In the genomic region with DNA sequence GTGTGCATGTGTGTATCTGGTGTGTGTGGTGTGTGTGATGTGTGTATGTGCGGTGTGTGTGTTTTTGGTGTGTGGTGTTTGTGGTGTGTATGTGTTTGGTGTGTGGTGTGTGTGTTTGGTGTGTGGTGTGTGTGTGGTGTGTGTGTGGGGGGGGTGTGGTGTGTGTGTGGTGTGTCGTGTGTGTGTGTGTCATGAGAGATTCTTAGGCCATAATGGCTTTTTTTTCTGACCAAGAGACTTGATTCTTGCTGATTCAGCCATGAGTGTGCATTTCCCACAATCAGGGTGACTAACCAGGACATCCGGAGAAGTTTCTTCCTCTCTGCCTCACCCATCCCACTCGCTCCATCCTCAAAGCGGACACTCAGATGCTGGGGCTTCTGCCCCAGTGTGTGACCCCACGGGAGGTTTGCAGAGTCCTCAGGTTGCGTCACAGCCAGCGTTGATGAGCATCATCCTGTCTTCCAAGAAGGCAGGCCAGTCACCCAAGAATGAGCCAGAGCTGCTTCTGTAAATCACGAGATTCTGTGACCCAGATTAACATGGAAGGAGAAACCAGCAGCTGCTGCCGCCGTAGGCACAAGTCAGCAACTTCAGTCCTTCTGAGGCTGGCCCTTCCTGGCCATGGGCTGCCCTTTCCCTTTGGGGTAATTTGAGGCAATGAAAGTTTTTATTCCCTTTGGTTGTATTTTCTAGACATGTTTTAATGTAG, we compare ENCODE assay signal across 8 cellular contexts. TPM values are rescaled to one million over a fixed set of nuclear protein-coding genes. Genes with fewer than 3 reads are reported as not detected.
DNase-seq lines count a peak whose midpoint lies in the region; ATAC-seq and TF ChIP-seq lines count a peak whose summit lies in the region.

No MANE protein-coding gene starts in this region.

- H4K20me1 ChIP-seq in neural progenitor cell (ENCODE audit: low read depth) = no peaks in the 10 kb centered on the region

- H3K27me3 ChIP-seq in neural progenitor cell = no peaks in the 10 kb centered on the region

- H3K27me3 Mint-ChIP-seq in activated CD4-positive, alpha-beta T cell treated with anti-CD3 and anti-CD28 coated beads, Interleukin-2, amount 10 ng/mL, durations not matched to agents 7 days and 5 days = peaks cover 6% of the 10 kb centered on the region
- H3K27me3 Mint-ChIP-seq in neural progenitor cell (ENCODE audit: insufficient read depth, low read depth) = peaks cover 4% of the 10 kb centered on the region

- peak; percentile 1 for TF ChIP-seq CTCF in fibroblast of pulmonary artery (IDR thresholded peaks at IDR 0.05; ENCODE audit: low read length, missing control alignments)
- no peak for TF ChIP-seq CTCF in neural progenitor cell (IDR thresholded peaks at IDR 0.05)

- H3K36me3 ChIP-seq in neural progenitor cell = no peaks in the 10 kb centered on the region

- no peak overlapping the region for H2AFZ ChIP-seq in neural progenitor cell (replicated peaks)

- DNase-seq in SKM-1 treated with dmso at 0.1 percent for 144 hours (lab: John Stamatoyannopoulos, UW; ENCODE audit: unreplicated experiment) = peak; percentile 11
- no peak for DNase-seq in SKM-1 (lab: John Stamatoyannopoulos, UW; ENCODE audit: unreplicated experiment)
- DNase-seq in activated CD4-positive, alpha-beta T cell treated with anti-CD3 and anti-CD28 coated beads, Interleukin-2, amount 10 ng/mL, durations not matched to agents 7 days and 5 days = peak; percentile 19
- DNase-seq in fibroblast of pulmonary artery (ENCODE audit: low read depth) = peak; percentile 99
- DNase-seq in neural progenitor cell (ENCODE audit: low spot score) = no peak
- DNase-seq in ureter (ENCODE audit: low spot score) = peak; percentile 86

- peaks cover 2% of the 10 kb centered on the region for H3K36me3 Mint-ChIP-seq in activated CD4-positive, alpha-beta T cell treated with anti-CD3 and anti-CD28 coated beads, Interleukin-2, amount 10 ng/mL, durations not matched to agents 7 days and 5 days (ENCODE audit: low read depth)
- H3K36me3 Mint-ChIP-seq in neural progenitor cell = peaks cover 6% of the 10 kb centered on the region

- no peak overlapping the region for H3K4me2 ChIP-seq in neural progenitor cell

- no peaks in the 10 kb centered on the region for H3K4me1 ChIP-seq in neural progenitor cell

- POLR2A ChIA-PET in activated CD4-positive, alpha-beta T cell treated with anti-CD3 and anti-CD28 coated beads, Interleukin-2, amount 10 ng/mL, durations not matched to agents 7 days and 5 days (lab: Charles Lee) = no interaction called here

- no peak overlapping the region for H3K27ac Mint-ChIP-seq in activated CD4-positive, alpha-beta T cell treated with anti-CD3 and anti-CD28 coated beads, Interleukin-2, amount 10 ng/mL, durations not matched to agents 7 days and 5 days
- no peak overlapping the region for H3K27ac Mint-ChIP-seq in neural progenitor cell

- H3K4me3 ChIP-seq in fibroblast of pulmonary artery (replicated peaks; ENCODE audit: low read depth, low read length) (peak overlapping the region; percentile 30), neural progenitor cell (no peak overlapping the region)

- no peaks in the 10 kb centered on the region for H3F3A ChIP-seq in neural progenitor cell (ENCODE audit: low read depth)

- no peaks in the 10 kb centered on the region for H3K79me2 ChIP-seq in neural progenitor cell (ENCODE audit: low read depth)

- peaks cover 54% of the 10 kb centered on the region for H3K4me1 Mint-ChIP-seq in activated CD4-positive, alpha-beta T cell treated with anti-CD3 and anti-CD28 coated beads, Interleukin-2, amount 10 ng/mL, durations not matched to agents 7 days and 5 days
- peaks cover 17% of the 10 kb centered on the region for H3K4me1 Mint-ChIP-seq in neural progenitor cell

- ATAC-seq in GM21619 (IDR thresholded peaks at IDR 0.05; ENCODE audit: unreplicated experiment) = no peak
- ATAC-seq in GM19324 (IDR thresholded peaks at IDR 0.05; ENCODE audit: low FRiP score, unreplicated experiment) = no peak

- no peak overlapping the region for H3K4me3 Mint-ChIP-seq in activated CD4-positive, alpha-beta T cell treated with anti-CD3 and anti-CD28 coated beads, Interleukin-2, amount 10 ng/mL, durations not matched to agents 7 days and 5 days
- H3K4me3 Mint-ChIP-seq in neural progenitor cell = peak overlapping the region; percentile 56

- no peaks in the 10 kb centered on the region for H3K9me3 ChIP-seq in neural progenitor cell (ENCODE audit: low read depth)

- H3K27ac ChIP-seq in neural progenitor cell = no peak overlapping the region

- H3K9me3 Mint-ChIP-seq in activated CD4-positive, alpha-beta T cell treated with anti-CD3 and anti-CD28 coated beads, Interleukin-2, amount 10 ng/mL, durations not matched to agents 7 days and 5 days = no peaks in the 10 kb centered on the region
- no peaks in the 10 kb centered on the region for H3K9me3 Mint-ChIP-seq in neural progenitor cell

- CTCF ChIA-PET in activated CD4-positive, alpha-beta T cell treated with anti-CD3 and anti-CD28 coated beads, Interleukin-2, amount 10 ng/mL, durations not matched to agents 7 days and 5 days (lab: Charles Lee) = no interaction called here

- no peak overlapping the region for H3K9ac ChIP-seq in neural progenitor cell

RNA-seq across cellular contexts. Expression of a gene that starts 12.5 kb away (rescaled TPM):
- total RNA-seq in activated CD4-positive, alpha-beta T cell treated with anti-CD3 and anti-CD28 coated beads, Interleukin-2, amount 10 ng/mL, durations not matched to agents 7 days and 5 days = 10 to 100 TPM; 10.1 to 10.2 TPM
- total RNA-seq in neural progenitor cell (ENCODE audit: low replicate concordance) (35.9 and 37.6 TPM in 2 replicates), ureter (119 TPM)

Comparison
In these comparisons a context has a peak if more than half of its experiments do, and no peak if none do; other contexts are left out.
1. DNase-seq: peak in SKM-1 treated with dmso at 0.1 percent for 144 hours (single experiment), activated CD4-positive, alpha-beta T cell treated with anti-CD3 and anti-CD28 coated beads, Interleukin-2, amount 10 ng/mL, durations not matched to agents 7 days and 5 days (single experiment), fibroblast of pulmonary artery (single experiment) and ureter (single experiment); none in SKM-1 (single experiment) and neural progenitor cell (single experiment).